1 cellular context compared by ENCODE assay signal in genomic region chr5:79133657-79134451, GRCh38.
A peak's percentile ranks its signal among the peaks of the same experiment; 100 is the strongest.
TF ChIP-seq lines count a peak whose summit lies in the region.

No MANE protein-coding gene starts in this region.

TF ChIP-seq in K562, 482 proteins besides CTCF, POLR2A, EP300 and RAD21 (continued from another document):
- TF ChIP-seq, protein P1, sequence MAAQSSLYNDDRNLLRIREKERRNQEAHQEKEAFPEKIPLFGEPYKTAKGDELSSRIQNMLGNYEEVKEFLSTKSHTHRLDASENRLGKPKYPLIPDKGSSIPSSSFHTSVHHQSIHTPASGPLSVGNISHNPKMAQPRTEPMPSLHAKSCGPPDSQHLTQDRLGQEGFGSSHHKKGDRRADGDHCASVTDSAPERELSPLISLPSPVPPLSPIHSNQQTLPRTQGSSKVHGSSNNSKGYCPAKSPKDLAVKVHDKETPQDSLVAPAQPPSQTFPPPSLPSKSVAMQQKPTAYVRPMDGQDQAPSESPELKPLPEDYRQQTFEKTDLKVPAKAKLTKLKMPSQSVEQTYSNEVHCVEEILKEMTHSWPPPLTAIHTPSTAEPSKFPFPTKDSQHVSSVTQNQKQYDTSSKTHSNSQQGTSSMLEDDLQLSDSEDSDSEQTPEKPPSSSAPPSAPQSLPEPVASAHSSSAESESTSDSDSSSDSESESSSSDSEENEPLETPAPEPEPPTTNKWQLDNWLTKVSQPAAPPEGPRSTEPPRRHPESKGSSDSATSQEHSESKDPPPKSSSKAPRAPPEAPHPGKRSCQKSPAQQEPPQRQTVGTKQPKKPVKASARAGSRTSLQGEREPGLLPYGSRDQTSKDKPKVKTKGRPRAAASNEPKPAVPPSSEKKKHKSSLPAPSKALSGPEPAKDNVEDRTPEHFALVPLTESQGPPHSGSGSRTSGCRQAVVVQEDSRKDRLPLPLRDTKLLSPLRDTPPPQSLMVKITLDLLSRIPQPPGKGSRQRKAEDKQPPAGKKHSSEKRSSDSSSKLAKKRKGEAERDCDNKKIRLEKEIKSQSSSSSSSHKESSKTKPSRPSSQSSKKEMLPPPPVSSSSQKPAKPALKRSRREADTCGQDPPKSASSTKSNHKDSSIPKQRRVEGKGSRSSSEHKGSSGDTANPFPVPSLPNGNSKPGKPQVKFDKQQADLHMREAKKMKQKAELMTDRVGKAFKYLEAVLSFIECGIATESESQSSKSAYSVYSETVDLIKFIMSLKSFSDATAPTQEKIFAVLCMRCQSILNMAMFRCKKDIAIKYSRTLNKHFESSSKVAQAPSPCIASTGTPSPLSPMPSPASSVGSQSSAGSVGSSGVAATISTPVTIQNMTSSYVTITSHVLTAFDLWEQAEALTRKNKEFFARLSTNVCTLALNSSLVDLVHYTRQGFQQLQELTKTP (IDR thresholded peaks at IDR 0.05; ENCODE audit: low read depth in 1 of 2, partially characterized antibody in 2 of 2), result peak in 1 of 2 experiments; percentile 59
- TF ChIP-seq SMARCA5 (IDR thresholded peaks at IDR 0.05) (peak; percentile 19; the same call in 1 of the 2 replicates), RB1 (IDR thresholded peaks at IDR 0.05; ENCODE audit: low read depth) (peak; percentile 52; the same call in 1 of the 2 replicates), ARNT (IDR thresholded peaks at IDR 0.05) (peak in 1 of 2 experiments; percentile 66; a peak in 2 of 4 replicates), GABPB1 (CRISPR knock-in tag; IDR thresholded peaks at IDR 0.05) (no peak), ARID2 (IDR thresholded peaks at IDR 0.05) (peak; percentile 54; the same call in 1 of the 2 replicates), ZNF175 (CRISPR knock-in tag; IDR thresholded peaks at IDR 0.05; ENCODE audit: low read depth) (no peak), FOXK2 (conservative IDR thresholded peaks at IDR 0.05 in 1 of 2, IDR thresholded peaks at IDR 0.05 in 1 of 2; ENCODE audit: low read depth in 2 of 2) (peak; percentile 42 to 43; a peak in 2 of 4 replicates), ZNF384 (IDR thresholded peaks at IDR 0.05; ENCODE audit: low read depth, low read length) (peak; percentile 28; the same call in 1 of the 2 replicates), ZNF263 (CRISPR knock-in tag; IDR thresholded peaks at IDR 0.05; ENCODE audit: borderline replicate concordance) (peak; percentile 25; the same call in 1 of the 2 replicates), CTBP1 (IDR thresholded peaks at IDR 0.05; ENCODE audit: borderline replicate concordance) (0 out of 2 replicates have a peak, but pooled peaks have one; percentile 10), JUN (IDR thresholded peaks at IDR 0.05; ENCODE audit: borderline replicate concordance, low read depth, low read length) (0 out of 2 replicates have a peak, but pooled peaks have one; percentile 31), JUN (CRISPR knock-in tag; IDR thresholded peaks at IDR 0.05; ENCODE audit: borderline replicate concordance) (no peak), MTA1 (IDR thresholded peaks at IDR 0.05; ENCODE audit: borderline replicate concordance) (peak; percentile 84), SMAD2 (IDR thresholded peaks at IDR 0.05; ENCODE audit: low read depth, low read length) (no peak), SMARCA4 (IDR thresholded peaks at IDR 0.05) (peak; percentile 65)
- TF ChIP-seq, protein P2, sequence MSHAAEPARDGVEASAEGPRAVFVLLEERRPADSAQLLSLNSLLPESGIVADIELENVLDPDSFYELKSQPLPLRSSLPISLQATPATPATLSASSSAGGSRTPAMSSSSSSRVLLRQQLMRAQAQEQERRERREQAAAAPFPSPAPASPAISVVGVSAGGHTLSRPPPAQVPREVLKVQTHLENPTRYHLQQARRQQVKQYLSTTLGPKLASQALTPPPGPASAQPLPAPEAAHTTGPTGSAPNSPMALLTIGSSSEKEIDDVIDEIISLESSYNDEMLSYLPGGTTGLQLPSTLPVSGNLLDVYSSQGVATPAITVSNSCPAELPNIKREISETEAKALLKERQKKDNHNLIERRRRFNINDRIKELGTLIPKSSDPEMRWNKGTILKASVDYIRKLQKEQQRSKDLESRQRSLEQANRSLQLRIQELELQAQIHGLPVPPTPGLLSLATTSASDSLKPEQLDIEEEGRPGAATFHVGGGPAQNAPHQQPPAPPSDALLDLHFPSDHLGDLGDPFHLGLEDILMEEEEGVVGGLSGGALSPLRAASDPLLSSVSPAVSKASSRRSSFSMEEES (CRISPR knock-in tag; IDR thresholded peaks at IDR 0.05), result no peak
